ENCODE assay signal across 16 cellular contexts in genomic region chr1:156948708-156949107, GRCh38. TPM values are rescaled to one million over a fixed set of nuclear protein-coding genes. Genes with fewer than 3 reads are reported as not detected.
A peak's percentile ranks its signal among the peaks of the same experiment; 100 is the strongest.
DNase-seq lines count a peak whose midpoint lies in the region; TF ChIP-seq lines count a peak whose summit lies in the region.
"Had no signal": no experiment of that assay in that cellular context is flagged by ENCODE, and none has a peak within 500 bp of the region (broad histone marks: within the 10 kb centered on the region; RNA-seq: fewer than 3 reads in every experiment).

No MANE protein-coding gene starts in this region.

- H3K4me2 ChIP-seq in MM.1S (ENCODE audit: low read depth, low read length) (no peak overlapping the region), neural progenitor cell (no peak overlapping the region)

- H3K4me3 Mint-ChIP-seq in neural progenitor cell = no peak overlapping the region
- H3K4me3 Mint-ChIP-seq in activated T-cell treated with anti-CD3 and anti-CD28 coated beads, Interleukin-2, amount 50 U/mL, for 24 hours = no peak overlapping the region
- H3K4me3 Mint-ChIP-seq: activated naive CD4-positive, alpha-beta T cell treated with anti-CD3 and anti-CD28 coated beads, Interleukin-2, amount 50 U/mL, for 24 hours had no signal

- H3K27ac ChIP-seq in MM.1S (ENCODE audit: low read length) (no peak overlapping the region), neural progenitor cell (no peak overlapping the region), SJCRH30 (no peak overlapping the region)
- H3K27ac ChIP-seq: epithelial cell of prostate, lower lobe of right lung, neutrophil had no signal

- DNase-seq in GM12864 (ENCODE audit: low read depth) (no peak), MM.1S (no peak), choroid plexus epithelial cell (ENCODE audit: low read depth) (no peak), neural progenitor cell (ENCODE audit: low spot score) (peak; percentile 29), cortex of kidney (lab: John Stamatoyannopoulos, UW) (no peak), SJCRH30 (no peak)
- no peak for DNase-seq in activated T-cell treated with anti-CD3 and anti-CD28 coated beads, Interleukin-2, amount 50 U/mL, for 24 hours
- DNase-seq: activated CD8-positive, alpha-beta memory T cell treated with anti-CD3 and anti-CD28 coated beads for 24 hours; cerebellar nuclear complex; IMR-90; lower lobe of right lung; NCI-H1694; Right ventricle myocardium superior had no signal

- no peak overlapping the region for H3K27ac Mint-ChIP-seq in neural progenitor cell
- H3K27ac Mint-ChIP-seq in activated T-cell treated with anti-CD3 and anti-CD28 coated beads, Interleukin-2, amount 50 U/mL, for 24 hours = no peak overlapping the region
- H3K27ac Mint-ChIP-seq: activated naive CD4-positive, alpha-beta T cell treated with anti-CD3 and anti-CD28 coated beads, Interleukin-2, amount 50 U/mL, for 24 hours had no signal

- H3K9me3 ChIP-seq in MM.1S (replicated peaks; ENCODE audit: insufficient read depth, low read length) (no peaks in the 10 kb centered on the region), neural progenitor cell (ENCODE audit: low read depth) (no peaks in the 10 kb centered on the region), SJCRH30 (replicated peaks) (no peaks in the 10 kb centered on the region)
- H3K9me3 ChIP-seq: lower lobe of right lung, neutrophil had no signal

- H3K4me3 ChIP-seq in GM12864 (ENCODE audit: low read depth, low read length) (no peak overlapping the region), MM.1S (ENCODE audit: low read length) (no peak overlapping the region), choroid plexus epithelial cell (ENCODE audit: low read depth, low read length) (no peak overlapping the region), neural progenitor cell (no peak overlapping the region), SJCRH30 (no peak overlapping the region)
- H3K4me3 ChIP-seq: lower lobe of right lung had no signal

- peaks cover 3% of the 10 kb centered on the region for H3K27me3 Mint-ChIP-seq in neural progenitor cell (ENCODE audit: insufficient read depth, low read depth)
- no peaks in the 10 kb centered on the region for H3K27me3 Mint-ChIP-seq in activated T-cell treated with anti-CD3 and anti-CD28 coated beads, Interleukin-2, amount 50 U/mL, for 24 hours
- H3K27me3 Mint-ChIP-seq: activated naive CD4-positive, alpha-beta T cell treated with anti-CD3 and anti-CD28 coated beads, Interleukin-2, amount 50 U/mL, for 24 hours had no signal

- H3K9me3 Mint-ChIP-seq in neural progenitor cell = no peaks in the 10 kb centered on the region
- H3K9me3 Mint-ChIP-seq in activated T-cell treated with anti-CD3 and anti-CD28 coated beads, Interleukin-2, amount 50 U/mL, for 24 hours = no peaks in the 10 kb centered on the region
- H3K9me3 Mint-ChIP-seq: activated naive CD4-positive, alpha-beta T cell treated with anti-CD3 and anti-CD28 coated beads, Interleukin-2, amount 50 U/mL, for 24 hours had no signal

- H3K4me1 Mint-ChIP-seq in neural progenitor cell = peaks cover 3% of the 10 kb centered on the region
- H3K4me1 Mint-ChIP-seq in activated T-cell treated with anti-CD3 and anti-CD28 coated beads, Interleukin-2, amount 50 U/mL, for 24 hours (ENCODE audit: low read depth) = no peaks in the 10 kb centered on the region
- H3K4me1 Mint-ChIP-seq: activated naive CD4-positive, alpha-beta T cell treated with anti-CD3 and anti-CD28 coated beads, Interleukin-2, amount 50 U/mL, for 24 hours had no signal

- no peaks in the 10 kb centered on the region for H3K9me2 ChIP-seq in MM.1S (replicated peaks; ENCODE audit: insufficient read depth, low read length)

- H4K20me1 ChIP-seq in MM.1S (ENCODE audit: insufficient read depth, low read length) (no peaks in the 10 kb centered on the region), neural progenitor cell (ENCODE audit: low read depth) (peaks cover 9% of the 10 kb centered on the region)

- peak; percentile 51 for TF ChIP-seq CTCF in GM12864 (IDR thresholded peaks at IDR 0.05; ENCODE audit: low read depth, low read length, missing control alignments)
- peak; percentile 25 for TF ChIP-seq CTCF in MM.1S (IDR thresholded peaks at IDR 0.05; ENCODE audit: low read length)
- TF ChIP-seq CTCF in choroid plexus epithelial cell (conservative IDR thresholded peaks at IDR 0.05; ENCODE audit: low read depth, low read length) = peak; percentile 53
- TF ChIP-seq CTCF in neural progenitor cell (IDR thresholded peaks at IDR 0.05) = peak; percentile 50

- H3K9ac ChIP-seq in MM.1S (ENCODE audit: low read length) (no peak overlapping the region), neural progenitor cell (no peak overlapping the region)

- H2AFZ ChIP-seq in MM.1S (ENCODE audit: low read length) (no peak overlapping the region), neural progenitor cell (replicated peaks) (no peak overlapping the region)

- H3K79me2 ChIP-seq in MM.1S (ENCODE audit: low read length) = no peaks in the 10 kb centered on the region
- no peaks in the 10 kb centered on the region for H3K79me2 ChIP-seq in neural progenitor cell (ENCODE audit: low read depth)

- no peaks in the 10 kb centered on the region for H3K27me3 ChIP-seq in MM.1S (replicated peaks; ENCODE audit: insufficient read depth, low read length)
- H3K27me3 ChIP-seq in neural progenitor cell = no peaks in the 10 kb centered on the region
- no peaks in the 10 kb centered on the region for H3K27me3 ChIP-seq in SJCRH30
- H3K27me3 ChIP-seq: neutrophil had no signal

- H3K4me1 ChIP-seq in MM.1S (ENCODE audit: low read length) = no peaks in the 10 kb centered on the region
- peaks cover 11% of the 10 kb centered on the region for H3K4me1 ChIP-seq in neural progenitor cell
- no peaks in the 10 kb centered on the region for H3K4me1 ChIP-seq in SJCRH30
- H3K4me1 ChIP-seq: lower lobe of right lung had no signal

- H3F3A ChIP-seq in MM.1S (ENCODE audit: insufficient read depth, low read length) = no peaks in the 10 kb centered on the region
- H3F3A ChIP-seq in neural progenitor cell (ENCODE audit: low read depth) = peaks cover 9% of the 10 kb centered on the region

- H3K36me3 Mint-ChIP-seq in neural progenitor cell = peaks cover 63% of the 10 kb centered on the region
- peaks cover 40% of the 10 kb centered on the region for H3K36me3 Mint-ChIP-seq in activated T-cell treated with anti-CD3 and anti-CD28 coated beads, Interleukin-2, amount 50 U/mL, for 24 hours (ENCODE audit: low read depth)

- H3K36me3 ChIP-seq in MM.1S (replicated peaks; ENCODE audit: insufficient read depth, low read length) (no peaks in the 10 kb centered on the region), neural progenitor cell (no peaks in the 10 kb centered on the region), SJCRH30 (peaks cover 15% of the 10 kb centered on the region)

RNA-seq across cellular contexts. Expression of gene LRRC71, which starts 28.3 kb away (rescaled TPM):
- not detected in 2 replicates for total RNA-seq in neural progenitor cell (ENCODE audit: low replicate concordance)
- total RNA-seq in SJCRH30 (2014; rRNA removed; shearing (Covaris generic)) = not detected in 2 replicates
- total RNA-seq: IMR-90, Right ventricle myocardium superior had no signal

RNA-seq across cellular contexts. Expression of gene PEAR1, which starts 55.2 kb away (rescaled TPM):
- total RNA-seq in neural progenitor cell (ENCODE audit: low replicate concordance) = 0.06 TPM in 1 of 2 replicates, not detected in the other
- not detected in 2 replicates for total RNA-seq in SJCRH30 (2014; rRNA removed; shearing (Covaris generic))
